1 cellular context compared by ENCODE assay signal in genomic region chr19:43623889-43624670, GRCh38.
TF ChIP-seq lines count a peak whose summit lies in the region.

No MANE protein-coding gene starts in this region.

TF ChIP-seq in HepG2, 621 proteins besides CTCF, POLR2A, EP300 and RAD21:
- TF ChIP-seq ZNF740 (CRISPR knock-in tag; IDR thresholded peaks at IDR 0.05) (no peak), AGO2 (optimal IDR thresholded peaks at IDR 0.05; ENCODE audit: low read depth, low read length) (peak; percentile 88)
